Comparison of ENCODE assay signal across 1 cellular context in genomic region chr11:57230797-57231538, GRCh38.
TF ChIP-seq lines count a peak whose summit lies in the region.

No MANE protein-coding gene starts in this region.

TF ChIP-seq in GM23338, 12 proteins besides CTCF, POLR2A, EP300 and RAD21 (continued from another document):
- TF ChIP-seq REST (IDR thresholded peaks at IDR 0.05; ENCODE audit: unreplicated experiment), result no peak
- no peak for TF ChIP-seq ZNF331 (CRISPR knock-in tag; IDR thresholded peaks at IDR 0.05; ENCODE audit: low read depth)
- no peak for TF ChIP-seq CREB1 (CRISPR knock-in tag; IDR thresholded peaks at IDR 0.05; ENCODE audit: low read depth)
- peak; percentile 92 for TF ChIP-seq JUNB (IDR thresholded peaks at IDR 0.05; ENCODE audit: unreplicated experiment)
